In the genomic region with DNA sequence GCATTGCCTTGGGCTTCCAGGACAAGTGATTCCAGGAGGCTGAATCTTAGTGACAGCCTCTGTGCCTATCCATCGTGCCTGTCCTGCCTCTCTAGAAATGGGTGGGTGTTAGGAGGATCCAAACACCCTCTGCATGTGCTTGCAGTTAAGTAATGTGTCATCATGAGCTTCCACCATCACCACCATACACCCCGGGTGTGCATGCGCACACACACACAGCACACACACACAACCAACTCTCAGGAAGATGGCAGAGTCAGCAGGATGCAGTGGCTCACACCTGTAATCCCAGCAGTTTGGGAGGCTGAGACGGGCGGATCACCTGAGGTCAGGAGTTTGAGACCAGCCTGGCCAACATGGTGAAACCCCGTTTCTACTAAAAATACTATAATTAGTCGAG, we compare ENCODE assay signal across 1 cellular context.
TF ChIP-seq lines count a peak whose summit lies in the region.

No MANE protein-coding gene starts in this region.

TF ChIP-seq in A549, 52 proteins besides CTCF, POLR2A, EP300 and RAD21 (continued from another document):
- TF ChIP-seq NPAS2 (CRISPR knock-in tag; IDR thresholded peaks at IDR 0.05; ENCODE audit: borderline replicate concordance), result no peak
- TF ChIP-seq, protein P1, sequence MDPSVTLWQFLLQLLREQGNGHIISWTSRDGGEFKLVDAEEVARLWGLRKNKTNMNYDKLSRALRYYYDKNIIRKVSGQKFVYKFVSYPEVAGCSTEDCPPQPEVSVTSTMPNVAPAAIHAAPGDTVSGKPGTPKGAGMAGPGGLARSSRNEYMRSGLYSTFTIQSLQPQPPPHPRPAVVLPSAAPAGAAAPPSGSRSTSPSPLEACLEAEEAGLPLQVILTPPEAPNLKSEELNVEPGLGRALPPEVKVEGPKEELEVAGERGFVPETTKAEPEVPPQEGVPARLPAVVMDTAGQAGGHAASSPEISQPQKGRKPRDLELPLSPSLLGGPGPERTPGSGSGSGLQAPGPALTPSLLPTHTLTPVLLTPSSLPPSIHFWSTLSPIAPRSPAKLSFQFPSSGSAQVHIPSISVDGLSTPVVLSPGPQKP (IDR thresholded peaks at IDR 0.05; ENCODE audit: low read depth, low read length), result no peak
- no peak for TF ChIP-seq ZFP36 (IDR thresholded peaks at IDR 0.05; ENCODE audit: borderline replicate concordance, partially characterized antibody)
- TF ChIP-seq POLR2AphosphoS2 (conservative IDR thresholded peaks at IDR 0.05; ENCODE audit: low read length), result no peak
TF ChIP-seq in A549: peak in this region for 0.
